Comparison of ENCODE assay signal across 27 cellular contexts in genomic region chr11:32858731-32859130, GRCh38. TPM values are rescaled to one million over a fixed set of nuclear protein-coding genes. Genes with fewer than 3 reads are reported as not detected.
DNase-seq lines count a peak whose midpoint lies in the region; ATAC-seq and TF ChIP-seq lines count a peak whose summit lies in the region.
"Had no signal": no experiment of that assay in that cellular context is flagged by ENCODE, and none has a peak within 500 bp of the region (broad histone marks: within the 10 kb centered on the region; RNA-seq: fewer than 3 reads in every experiment).

No MANE protein-coding gene starts in this region.

- H3K9me3 Mint-ChIP-seq in GM23338 (no peaks in the 10 kb centered on the region), glutamatergic neuron (ENCODE audit: unreplicated experiment) (no peaks in the 10 kb centered on the region), T-cell (no peaks in the 10 kb centered on the region)
- no peaks in the 10 kb centered on the region for H3K9me3 Mint-ChIP-seq in activated naive CD4-positive, alpha-beta T cell treated with anti-CD3 and anti-CD28 coated beads, Interleukin-2, amount 50 U/mL, for 72 hours
- H3K9me3 Mint-ChIP-seq: activated CD4-positive, alpha-beta memory T cell treated with anti-CD3 and anti-CD28 coated beads, Interleukin-2, amount 10 ng/mL, durations not matched to agents 7 days and 5 days; activated naive CD4-positive, alpha-beta T cell treated with anti-CD3 and anti-CD28 coated beads, Interleukin-2, amount 50 U/mL, for 24 hours; naive thymus-derived CD8-positive, alpha-beta T cell had no signal

- H3F3A ChIP-seq in GM23338 (replicated peaks; ENCODE audit: low read depth), result no peaks in the 10 kb centered on the region

- H3K4me3 Mint-ChIP-seq in GM23338 (no peak overlapping the region), glutamatergic neuron (ENCODE audit: unreplicated experiment) (no peak overlapping the region), T-cell (no peak overlapping the region)
- H3K4me3 Mint-ChIP-seq: activated CD4-positive, alpha-beta memory T cell treated with anti-CD3 and anti-CD28 coated beads, Interleukin-2, amount 10 ng/mL, durations not matched to agents 7 days and 5 days; activated naive CD4-positive, alpha-beta T cell treated with anti-CD3 and anti-CD28 coated beads, Interleukin-2, amount 50 U/mL, for 24 hours; naive thymus-derived CD8-positive, alpha-beta T cell; T-helper 17 cell had no signal

- CTCF ChIA-PET in T-cell (lab: Charles Lee), result interaction anchor here in 1 of 2 donors (0.5 kb wide), 1 partner anchor 12 kb away, joined by 3 read pairs; no protein-coding TSS in a partner anchor

- H3K4me3 ChIP-seq in GM23338 (no peak overlapping the region), WERI-Rb-1 (ENCODE audit: low read depth, low read length) (no peak overlapping the region)
- H3K4me3 ChIP-seq: body of pancreas, SJCRH30, tibial nerve had no signal

- H3K9me3 ChIP-seq in WERI-Rb-1 (ENCODE audit: severe bottlenecking), result no peaks in the 10 kb centered on the region
- H3K9me3 ChIP-seq: body of pancreas, SJCRH30, tibial nerve had no signal

- H3K4me2 ChIP-seq in GM23338, result no peak overlapping the region

- H2AFZ ChIP-seq in GM23338, result no peak overlapping the region

- DNase-seq in ELR (ENCODE audit: low read depth), result peak; percentile 18
- DNase-seq in GM23338 (ENCODE audit: low spot score), result peak; percentile 13
- DNase-seq in WERI-Rb-1, result no peak
- DNase-seq in glutamatergic neuron, result no peak
- DNase-seq in T-cell, result no peak
- no peak for DNase-seq in GM20000 (ENCODE audit: low spot score)
- no peak for DNase-seq in activated naive CD4-positive, alpha-beta T cell treated with anti-CD3 and anti-CD28 coated beads, Interleukin-2, amount 50 U/mL, for 72 hours (ENCODE audit: low spot score in 2 of 2)
- DNase-seq in NCI-H226, result no peak
- DNase-seq: activated CD4-positive, alpha-beta memory T cell treated with anti-CD3 and anti-CD28 coated beads, Interleukin-2, amount 10 ng/mL, durations not matched to agents 7 days and 5 days; activated CD4-positive, CD25-positive, alpha-beta regulatory T cell; activated T-cell treated with anti-CD3 and anti-CD28 coated beads, Interleukin-2, amount 50 U/mL, for 48 hours; body of pancreas; cortex of kidney; foreskin melanocyte; Kasumi-1; kidney; mammary epithelial cell; naive thymus-derived CD8-positive, alpha-beta T cell; NCI-H1417; NCI-H69; OCI-M1; SJCRH30; stimulated activated naive CD8-positive, alpha-beta T cell treated with anti-CD3 and anti-CD28 coated beads, Interleukin-15, Interleukin-2, amounts not matched to agents 100 U/mL and 50 U/mL, for 24 hours; T-helper 17 cell had no signal

- no peaks in the 10 kb centered on the region for H3K4me1 Mint-ChIP-seq in GM23338
- H3K4me1 Mint-ChIP-seq in glutamatergic neuron (ENCODE audit: low read depth, unreplicated experiment), result no peaks in the 10 kb centered on the region
- no peaks in the 10 kb centered on the region for H3K4me1 Mint-ChIP-seq in T-cell
- H3K4me1 Mint-ChIP-seq: activated CD4-positive, alpha-beta memory T cell treated with anti-CD3 and anti-CD28 coated beads, Interleukin-2, amount 10 ng/mL, durations not matched to agents 7 days and 5 days; activated naive CD4-positive, alpha-beta T cell treated with anti-CD3 and anti-CD28 coated beads, Interleukin-2, amount 50 U/mL, for 24 hours; naive thymus-derived CD8-positive, alpha-beta T cell; T-helper 17 cell had no signal

- H3K36me3 ChIP-seq in GM23338 (ENCODE audit: insufficient read depth), result no peaks in the 10 kb centered on the region
- no peaks in the 10 kb centered on the region for H3K36me3 ChIP-seq in WERI-Rb-1
- H3K36me3 ChIP-seq: SJCRH30 had no signal

- ATAC-seq in GM23338 (no peak), T-cell (replicated peaks in 1 of 4) (no peak)
- no peak for ATAC-seq in activated naive CD4-positive, alpha-beta T cell treated with anti-CD3 and anti-CD28 coated beads, Interleukin-2, amount 50 U/mL, for 72 hours
- ATAC-seq: body of pancreas; naive thymus-derived CD8-positive, alpha-beta T cell; stimulated activated naive CD8-positive, alpha-beta T cell treated with anti-CD3 and anti-CD28 coated beads, Interleukin-15, Interleukin-2, amounts not matched to agents 100 U/mL and 50 U/mL, for 24 hours; T-helper 17 cell had no signal

- H3K27me3 ChIP-seq in GM23338 (ENCODE audit: insufficient read depth), result no peaks in the 10 kb centered on the region
- no peaks in the 10 kb centered on the region for H3K27me3 ChIP-seq in WERI-Rb-1 (ENCODE audit: insufficient read depth, low read depth, severe bottlenecking)
- H3K27me3 ChIP-seq: body of pancreas, SJCRH30, tibial nerve had no signal

- H4K20me1 ChIP-seq in GM23338 (replicated peaks; ENCODE audit: insufficient read depth), result no peaks in the 10 kb centered on the region

- H3K27ac ChIP-seq in GM23338 (ENCODE audit: low read depth) (no peak overlapping the region), WERI-Rb-1 (no peak overlapping the region)
- H3K27ac ChIP-seq: body of pancreas, SJCRH30, tibial nerve had no signal

- H3K27ac Mint-ChIP-seq in GM23338, result no peak overlapping the region
- H3K27ac Mint-ChIP-seq in glutamatergic neuron (ENCODE audit: unreplicated experiment), result no peak overlapping the region
- H3K27ac Mint-ChIP-seq in T-cell, result no peak overlapping the region
- no peak overlapping the region for H3K27ac Mint-ChIP-seq in activated naive CD4-positive, alpha-beta T cell treated with anti-CD3 and anti-CD28 coated beads, Interleukin-2, amount 50 U/mL, for 72 hours
- H3K27ac Mint-ChIP-seq: activated CD4-positive, alpha-beta memory T cell treated with anti-CD3 and anti-CD28 coated beads, Interleukin-2, amount 10 ng/mL, durations not matched to agents 7 days and 5 days; activated naive CD4-positive, alpha-beta T cell treated with anti-CD3 and anti-CD28 coated beads, Interleukin-2, amount 50 U/mL, for 24 hours; naive thymus-derived CD8-positive, alpha-beta T cell; T-helper 17 cell had no signal

- H3K27me3 Mint-ChIP-seq in GM23338 (ENCODE audit: insufficient read depth, low read depth, poor library complexity), result no peaks in the 10 kb centered on the region
- no peaks in the 10 kb centered on the region for H3K27me3 Mint-ChIP-seq in glutamatergic neuron (ENCODE audit: unreplicated experiment)
- peaks cover 7 to 17% of the 10 kb centered on the region in 2 donors for H3K27me3 Mint-ChIP-seq in T-cell

- H3K36me3 Mint-ChIP-seq in GM23338 (ENCODE audit: low read depth) (no peaks in the 10 kb centered on the region), glutamatergic neuron (ENCODE audit: unreplicated experiment) (no peaks in the 10 kb centered on the region), T-cell (no peaks in the 10 kb centered on the region)
- no peaks in the 10 kb centered on the region for H3K36me3 Mint-ChIP-seq in activated naive CD4-positive, alpha-beta T cell treated with anti-CD3 and anti-CD28 coated beads, Interleukin-2, amount 50 U/mL, for 72 hours
- H3K36me3 Mint-ChIP-seq: activated naive CD4-positive, alpha-beta T cell treated with anti-CD3 and anti-CD28 coated beads, Interleukin-2, amount 50 U/mL, for 24 hours; naive thymus-derived CD8-positive, alpha-beta T cell had no signal

- no peaks in the 10 kb centered on the region for H3K79me2 ChIP-seq in GM23338 (replicated peaks; ENCODE audit: insufficient read depth)

- POLR2A ChIA-PET in T-cell (lab: Charles Lee), result no interaction called here

- H3K9me2 ChIP-seq in GM23338 (ENCODE audit: insufficient read depth), result no peaks in the 10 kb centered on the region; the same call in 1 of the 2 replicates

- TF ChIP-seq CTCF in GM23338 (conservative IDR thresholded peaks at IDR 0.05; ENCODE audit: low read depth in 2 of 2), result peak in 1 of 2 experiments; percentile 44; a peak in 1 of 4 replicates
- TF ChIP-seq CTCF in WERI-Rb-1 (IDR thresholded peaks at IDR 0.05; ENCODE audit: low read depth, low read length), result 0 out of 2 replicates have a peak, but pooled peaks have one; percentile 5
- peak; percentile 37 for TF ChIP-seq CTCF in glutamatergic neuron (IDR thresholded peaks at IDR 0.05; ENCODE audit: partially characterized antibody, unreplicated experiment)
- TF ChIP-seq CTCF in GM20000 (IDR thresholded peaks at IDR 0.05; ENCODE audit: extremely low read depth, missing control alignments), result no peak

- H3K4me1 ChIP-seq in GM23338 (ENCODE audit: insufficient read depth), result no peaks in the 10 kb centered on the region
- H3K4me1 ChIP-seq: body of pancreas, SJCRH30, tibial nerve had no signal

TF ChIP-seq in GM23338, 12 proteins besides CTCF, POLR2A, EP300 and RAD21 (continues in another document):
- no peak for TF ChIP-seq STAT1 (IDR thresholded peaks at IDR 0.05; ENCODE audit: unreplicated experiment)

RNA-seq across cellular contexts. Expression of gene PRRG4, which starts 29.0 kb away (rescaled TPM):
- 1.9 and 2.2 TPM in 2 replicates for total RNA-seq in GM23338 (2014; rRNA removed; shearing (Covaris generic))
- polyA plus RNA-seq in GM23338 (2016; fragmentation: Nextera tagmentation; extraction: Ambion mirVana), result 1.4 and 1.6 TPM in 2 replicates
- total RNA-seq in glutamatergic neuron (ENCODE audit: unreplicated experiment) (0.10 TPM), T-cell (under 1 TPM in 4 of 5 donors, not detected in 1; 0.03 to 0.09 (median 0.05) TPM)
- under 1 TPM; 0.32 to 0.39 TPM for total RNA-seq in activated naive CD4-positive, alpha-beta T cell treated with anti-CD3 and anti-CD28 coated beads, Interleukin-2, amount 50 U/mL, for 72 hours
- total RNA-seq: naive thymus-derived CD8-positive, alpha-beta T cell; SJCRH30 had no signal
- polyA plus RNA-seq: endothelial cell of umbilical vein; naive thymus-derived CD8-positive, alpha-beta T cell had no signal

RNA-seq across cellular contexts. Expression of gene QSER1, which starts 33.9 kb away (rescaled TPM):
- 132 and 136 TPM in 2 replicates for total RNA-seq in GM23338 (2014; rRNA removed; shearing (Covaris generic))
- 29.4 and 29.5 TPM in 2 replicates for polyA plus RNA-seq in GM23338 (2016; fragmentation: Nextera tagmentation; extraction: Ambion mirVana)
- total RNA-seq in glutamatergic neuron (ENCODE audit: unreplicated experiment) (75.3 TPM), T-cell (10 to 100 TPM; 11.9 to 14.1 (median 13.5) TPM)
- 10 to 100 TPM; 10.0 to 18.4 TPM for total RNA-seq in activated naive CD4-positive, alpha-beta T cell treated with anti-CD3 and anti-CD28 coated beads, Interleukin-2, amount 50 U/mL, for 72 hours

Comparison
In these comparisons a context has a peak if more than half of its experiments do, and no peak if none do; other contexts are left out.
1. DNase-seq: peak in ELR (single experiment) and GM23338 (single experiment); none in WERI-Rb-1 (single experiment), glutamatergic neuron (single experiment), T-cell (0 of 34), GM20000 (single experiment), activated naive CD4-positive, alpha-beta T cell treated with anti-CD3 and anti-CD28 coated beads, Interleukin-2, amount 50 U/mL, for 72 hours (0 of 2) and NCI-H226 (single experiment).